In genomic region chr7:1242601-1243289, GRCh38 we compare ENCODE assay signal across 1 cellular context.
A peak's percentile ranks its signal among the peaks of the same experiment; 100 is the strongest.
TF ChIP-seq lines count a peak whose summit lies in the region.

No MANE protein-coding gene starts in this region.

TF ChIP-seq in HepG2, 621 proteins besides CTCF, POLR2A, EP300 and RAD21:
- TF ChIP-seq ZNF552 (CRISPR knock-in tag; IDR thresholded peaks at IDR 0.05; ENCODE audit: borderline replicate concordance) (no peak), EZH2 (conservative IDR thresholded peaks at IDR 0.05; ENCODE audit: low read depth, low read length) (0 out of 2 replicates have a peak, but pooled peaks have one; percentile 29), ZNF768 (CRISPR knock-in tag; IDR thresholded peaks at IDR 0.05) (peak; percentile 91), ZNF616 (CRISPR knock-in tag; IDR thresholded peaks at IDR 0.05; ENCODE audit: low read depth) (no peak), ZNF781 (CRISPR knock-in tag; IDR thresholded peaks at IDR 0.05; ENCODE audit: borderline replicate concordance, not compliant biosample characterization) (no peak), PITX1 (CRISPR knock-in tag; IDR thresholded peaks at IDR 0.05) (no peak)
